1 cellular context compared by ENCODE assay signal in the genomic region with DNA sequence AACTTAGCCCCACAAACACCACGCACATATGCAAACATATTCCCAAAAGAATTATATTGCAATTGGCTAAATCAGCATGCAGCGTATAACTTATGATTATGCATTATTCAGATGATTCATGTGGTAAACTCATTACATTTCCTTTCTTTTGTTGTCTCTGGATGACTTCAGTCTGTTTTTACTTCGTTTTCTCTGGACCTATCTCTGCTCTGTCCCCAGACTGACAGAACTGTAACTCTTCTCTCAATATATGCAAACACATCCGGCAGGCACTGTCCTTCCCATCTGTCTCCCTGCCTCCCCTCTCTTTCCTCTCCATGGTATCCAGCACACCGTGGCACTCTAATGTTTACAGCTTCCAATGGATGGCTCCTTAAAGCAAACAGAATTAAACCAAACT.
TF ChIP-seq lines count a peak whose summit lies in the region.

No MANE protein-coding gene starts in this region.

TF ChIP-seq in GM23338, 12 proteins besides CTCF, POLR2A, EP300 and RAD21 (continued from another document):
- TF ChIP-seq, protein P1, sequence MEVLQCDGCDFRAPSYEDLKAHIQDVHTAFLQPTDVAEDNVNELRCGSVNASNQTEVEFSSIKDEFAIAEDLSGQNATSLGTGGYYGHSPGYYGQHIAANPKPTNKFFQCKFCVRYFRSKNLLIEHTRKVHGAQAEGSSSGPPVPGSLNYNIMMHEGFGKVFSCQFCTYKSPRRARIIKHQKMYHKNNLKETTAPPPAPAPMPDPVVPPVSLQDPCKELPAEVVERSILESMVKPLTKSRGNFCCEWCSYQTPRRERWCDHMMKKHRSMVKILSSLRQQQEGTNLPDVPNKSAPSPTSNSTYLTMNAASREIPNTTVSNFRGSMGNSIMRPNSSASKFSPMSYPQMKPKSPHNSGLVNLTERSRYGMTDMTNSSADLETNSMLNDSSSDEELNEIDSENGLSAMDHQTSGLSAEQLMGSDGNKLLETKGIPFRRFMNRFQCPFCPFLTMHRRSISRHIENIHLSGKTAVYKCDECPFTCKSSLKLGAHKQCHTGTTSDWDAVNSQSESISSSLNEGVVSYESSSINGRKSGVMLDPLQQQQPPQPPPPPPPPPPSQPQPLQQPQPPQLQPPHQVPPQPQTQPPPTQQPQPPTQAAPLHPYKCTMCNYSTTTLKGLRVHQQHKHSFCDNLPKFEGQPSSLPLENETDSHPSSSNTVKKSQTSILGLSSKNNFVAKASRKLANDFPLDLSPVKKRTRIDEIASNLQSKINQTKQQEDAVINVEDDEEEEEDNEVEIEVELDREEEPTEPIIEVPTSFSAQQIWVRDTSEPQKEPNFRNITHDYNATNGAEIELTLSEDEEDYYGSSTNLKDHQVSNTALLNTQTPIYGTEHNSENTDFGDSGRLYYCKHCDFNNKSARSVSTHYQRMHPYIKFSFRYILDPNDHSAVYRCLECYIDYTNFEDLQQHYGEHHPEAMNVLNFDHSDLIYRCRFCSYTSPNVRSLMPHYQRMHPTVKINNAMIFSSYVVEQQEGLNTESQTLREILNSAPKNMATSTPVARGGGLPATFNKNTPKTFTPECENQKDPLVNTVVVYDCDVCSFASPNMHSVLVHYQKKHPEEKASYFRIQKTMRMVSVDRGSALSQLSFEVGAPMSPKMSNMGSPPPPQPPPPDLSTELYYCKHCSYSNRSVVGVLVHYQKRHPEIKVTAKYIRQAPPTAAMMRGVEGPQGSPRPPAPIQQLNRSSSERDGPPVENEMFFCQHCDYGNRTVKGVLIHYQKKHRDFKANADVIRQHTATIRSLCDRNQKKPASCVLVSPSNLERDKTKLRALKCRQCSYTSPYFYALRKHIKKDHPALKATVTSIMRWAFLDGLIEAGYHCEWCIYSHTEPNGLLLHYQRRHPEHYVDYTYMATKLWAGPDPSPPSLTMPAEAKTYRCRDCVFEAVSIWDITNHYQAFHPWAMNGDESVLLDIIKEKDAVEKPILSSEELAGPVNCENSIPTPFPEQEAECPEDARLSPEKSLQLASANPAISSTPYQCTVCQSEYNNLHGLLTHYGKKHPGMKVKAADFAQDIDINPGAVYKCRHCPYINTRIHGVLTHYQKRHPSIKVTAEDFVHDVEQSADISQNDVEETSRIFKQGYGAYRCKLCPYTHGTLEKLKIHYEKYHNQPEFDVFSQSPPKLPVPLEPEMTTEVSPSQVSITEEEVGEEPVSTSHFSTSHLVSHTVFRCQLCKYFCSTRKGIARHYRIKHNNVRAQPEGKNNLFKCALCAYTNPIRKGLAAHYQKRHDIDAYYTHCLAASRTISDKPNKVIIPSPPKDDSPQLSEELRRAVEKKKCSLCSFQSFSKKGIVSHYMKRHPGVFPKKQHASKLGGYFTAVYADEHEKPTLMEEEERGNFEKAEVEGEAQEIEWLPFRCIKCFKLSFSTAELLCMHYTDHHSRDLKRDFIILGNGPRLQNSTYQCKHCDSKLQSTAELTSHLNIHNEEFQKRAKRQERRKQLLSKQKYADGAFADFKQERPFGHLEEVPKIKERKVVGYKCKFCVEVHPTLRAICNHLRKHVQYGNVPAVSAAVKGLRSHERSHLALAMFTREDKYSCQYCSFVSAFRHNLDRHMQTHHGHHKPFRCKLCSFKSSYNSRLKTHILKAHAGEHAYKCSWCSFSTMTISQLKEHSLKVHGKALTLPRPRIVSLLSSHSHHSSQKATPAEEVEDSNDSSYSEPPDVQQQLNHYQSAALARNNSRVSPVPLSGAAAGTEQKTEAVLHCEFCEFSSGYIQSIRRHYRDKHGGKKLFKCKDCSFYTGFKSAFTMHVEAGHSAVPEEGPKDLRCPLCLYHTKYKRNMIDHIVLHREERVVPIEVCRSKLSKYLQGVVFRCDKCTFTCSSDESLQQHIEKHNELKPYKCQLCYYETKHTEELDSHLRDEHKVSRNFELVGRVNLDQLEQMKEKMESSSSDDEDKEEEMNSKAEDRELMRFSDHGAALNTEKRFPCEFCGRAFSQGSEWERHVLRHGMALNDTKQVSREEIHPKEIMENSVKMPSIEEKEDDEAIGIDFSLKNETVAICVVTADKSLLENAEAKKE (CRISPR knock-in tag; IDR thresholded peaks at IDR 0.05) = no peak
- TF ChIP-seq CREB1 (CRISPR knock-in tag; IDR thresholded peaks at IDR 0.05; ENCODE audit: low read depth) = no peak
- TF ChIP-seq ZNF114 (CRISPR knock-in tag; IDR thresholded peaks at IDR 0.05) = no peak
- TF ChIP-seq POLR2AphosphoS5 (IDR thresholded peaks at IDR 0.05; ENCODE audit: low read depth) = no peak
- TF ChIP-seq NANOG (IDR thresholded peaks at IDR 0.05; ENCODE audit: borderline replicate concordance) = no peak
- no peak for TF ChIP-seq EZH2phosphoT487 (IDR thresholded peaks at IDR 0.05; ENCODE audit: unreplicated experiment)
- TF ChIP-seq EZH2 (IDR thresholded peaks at IDR 0.05; ENCODE audit: low read depth, unreplicated experiment) = no peak
- no peak for TF ChIP-seq JUNB (IDR thresholded peaks at IDR 0.05; ENCODE audit: unreplicated experiment)
- TF ChIP-seq, protein P2, sequence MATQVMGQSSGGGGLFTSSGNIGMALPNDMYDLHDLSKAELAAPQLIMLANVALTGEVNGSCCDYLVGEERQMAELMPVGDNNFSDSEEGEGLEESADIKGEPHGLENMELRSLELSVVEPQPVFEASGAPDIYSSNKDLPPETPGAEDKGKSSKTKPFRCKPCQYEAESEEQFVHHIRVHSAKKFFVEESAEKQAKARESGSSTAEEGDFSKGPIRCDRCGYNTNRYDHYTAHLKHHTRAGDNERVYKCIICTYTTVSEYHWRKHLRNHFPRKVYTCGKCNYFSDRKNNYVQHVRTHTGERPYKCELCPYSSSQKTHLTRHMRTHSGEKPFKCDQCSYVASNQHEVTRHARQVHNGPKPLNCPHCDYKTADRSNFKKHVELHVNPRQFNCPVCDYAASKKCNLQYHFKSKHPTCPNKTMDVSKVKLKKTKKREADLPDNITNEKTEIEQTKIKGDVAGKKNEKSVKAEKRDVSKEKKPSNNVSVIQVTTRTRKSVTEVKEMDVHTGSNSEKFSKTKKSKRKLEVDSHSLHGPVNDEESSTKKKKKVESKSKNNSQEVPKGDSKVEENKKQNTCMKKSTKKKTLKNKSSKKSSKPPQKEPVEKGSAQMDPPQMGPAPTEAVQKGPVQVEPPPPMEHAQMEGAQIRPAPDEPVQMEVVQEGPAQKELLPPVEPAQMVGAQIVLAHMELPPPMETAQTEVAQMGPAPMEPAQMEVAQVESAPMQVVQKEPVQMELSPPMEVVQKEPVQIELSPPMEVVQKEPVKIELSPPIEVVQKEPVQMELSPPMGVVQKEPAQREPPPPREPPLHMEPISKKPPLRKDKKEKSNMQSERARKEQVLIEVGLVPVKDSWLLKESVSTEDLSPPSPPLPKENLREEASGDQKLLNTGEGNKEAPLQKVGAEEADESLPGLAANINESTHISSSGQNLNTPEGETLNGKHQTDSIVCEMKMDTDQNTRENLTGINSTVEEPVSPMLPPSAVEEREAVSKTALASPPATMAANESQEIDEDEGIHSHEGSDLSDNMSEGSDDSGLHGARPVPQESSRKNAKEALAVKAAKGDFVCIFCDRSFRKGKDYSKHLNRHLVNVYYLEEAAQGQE (IDR thresholded peaks at IDR 0.05; ENCODE audit: unreplicated experiment) = no peak
- TF ChIP-seq, protein P3, sequence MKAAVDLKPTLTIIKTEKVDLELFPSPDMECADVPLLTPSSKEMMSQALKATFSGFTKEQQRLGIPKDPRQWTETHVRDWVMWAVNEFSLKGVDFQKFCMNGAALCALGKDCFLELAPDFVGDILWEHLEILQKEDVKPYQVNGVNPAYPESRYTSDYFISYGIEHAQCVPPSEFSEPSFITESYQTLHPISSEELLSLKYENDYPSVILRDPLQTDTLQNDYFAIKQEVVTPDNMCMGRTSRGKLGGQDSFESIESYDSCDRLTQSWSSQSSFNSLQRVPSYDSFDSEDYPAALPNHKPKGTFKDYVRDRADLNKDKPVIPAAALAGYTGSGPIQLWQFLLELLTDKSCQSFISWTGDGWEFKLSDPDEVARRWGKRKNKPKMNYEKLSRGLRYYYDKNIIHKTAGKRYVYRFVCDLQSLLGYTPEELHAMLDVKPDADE (IDR thresholded peaks at IDR 0.05) = no peak
- TF ChIP-seq STAT1 (IDR thresholded peaks at IDR 0.05; ENCODE audit: unreplicated experiment) = no peak
